In the genomic region with DNA sequence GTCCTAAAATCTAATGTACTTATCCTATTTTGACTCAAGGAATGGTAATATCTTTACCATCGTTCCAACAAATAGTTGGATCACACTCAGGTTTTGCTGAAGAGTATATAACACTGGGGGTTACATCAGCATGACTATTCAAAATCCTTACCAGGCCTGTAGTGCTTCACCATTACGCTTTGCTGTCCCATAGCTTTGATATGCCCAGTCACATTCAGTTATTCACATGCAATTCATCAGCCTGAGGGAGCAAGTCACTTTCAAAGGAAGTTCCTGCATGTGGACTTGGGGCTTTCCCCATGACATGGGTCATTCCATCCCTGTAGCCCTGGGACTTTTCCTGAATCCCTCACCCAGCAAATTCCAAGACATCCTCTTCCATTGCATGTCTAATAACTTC, we compare ENCODE assay signal across 13 cellular contexts.
"Had no signal": no experiment of that assay in that cellular context is flagged by ENCODE, and none has a peak within 500 bp of the region (broad histone marks: within the 10 kb centered on the region; RNA-seq: fewer than 3 reads in every experiment).

No MANE protein-coding gene starts in this region.

- DNase-seq: activated CD4-positive, alpha-beta T cell treated with anti-CD3 and anti-CD28 coated beads for 4 hours; activated naive CD4-positive, alpha-beta T cell treated with Interleukin-2 at 50 U/mL for 16 hours; activated naive CD8-positive, alpha-beta T cell treated with anti-CD3 and anti-CD28 coated beads, Interleukin-2, amount 50 U/mL, for 24 hours; caudate nucleus; effector memory CD8-positive, alpha-beta T cell; psoas muscle; stimulated activated CD4-positive, alpha-beta T cell treated with anti-CD3 and anti-CD28 coated beads, Interleukin-4, amount 100 ng/mL, for 1 hour; stimulated activated CD8-positive, alpha-beta memory T cell treated with anti-CD3 and anti-CD28 coated beads, Interleukin-4, amount 100 ng/mL, for 48 hours; stimulated activated naive CD8-positive, alpha-beta T cell treated with anti-CD3 and anti-CD28 coated beads, Interleukin-15, Interleukin-2, amounts not matched to agents 100 U/mL and 50 U/mL, for 24 hours; T-cell; WERI-Rb-1 had no signal

- H3K4me3 ChIP-seq: psoas muscle had no signal

- H3K27ac ChIP-seq: psoas muscle, WERI-Rb-1 had no signal

- H3K9me3 ChIP-seq: psoas muscle had no signal

- H3K36me3 ChIP-seq: WERI-Rb-1 had no signal

- ATAC-seq: activated naive CD8-positive, alpha-beta T cell treated with anti-CD3 and anti-CD28 coated beads, Interleukin-2, amount 50 U/mL, for 24 hours; effector memory CD8-positive, alpha-beta T cell; left lobe of liver; natural killer cell treated with Interleukin-12 subunit alpha and Interleukin-12 subunit beta and Interleukin-15 and Interleukin-18, amount 100 ng/mL, for 72 hours; psoas muscle; stimulated activated naive CD8-positive, alpha-beta T cell treated with anti-CD3 and anti-CD28 coated beads, Interleukin-15, Interleukin-2, amounts not matched to agents 100 U/mL and 50 U/mL, for 24 hours; T-cell had no signal
